ENCODE assay signal across 11 cellular contexts in genomic region chr14:30560581-30560980, GRCh38. TPM values are rescaled to one million over a fixed set of nuclear protein-coding genes. Genes with fewer than 3 reads are reported as not detected.
DNase-seq lines count a peak whose midpoint lies in the region; ATAC-seq and TF ChIP-seq lines count a peak whose summit lies in the region.
"Had no signal": no experiment of that assay in that cellular context is flagged by ENCODE, and none has a peak within 500 bp of the region (broad histone marks: within the 10 kb centered on the region; RNA-seq: fewer than 3 reads in every experiment).

No MANE protein-coding gene starts in this region.

- H3K9me3 ChIP-seq in BE2C, result no peaks in the 10 kb centered on the region

- H3K4me1 ChIP-seq in BE2C, result no peaks in the 10 kb centered on the region

- peak overlapping the region; percentile 98 for H3K4me3 ChIP-seq in BE2C (ENCODE audit: low read depth, low read length)

- ATAC-seq in activated naive CD8-positive, alpha-beta T cell treated with anti-CD3 and anti-CD28 coated beads, Interleukin-2, amount 50 U/mL, for 24 hours, result no peak
- ATAC-seq in memory B cell (ENCODE audit: low read depth), result no peak
- ATAC-seq in HG03196 (IDR thresholded peaks at IDR 0.05; ENCODE audit: unreplicated experiment), result no peak

- no peaks in the 10 kb centered on the region for H3K9me3 Mint-ChIP-seq in HFFc6
- no peaks in the 10 kb centered on the region for H3K9me3 Mint-ChIP-seq in activated naive CD8-positive, alpha-beta T cell treated with anti-CD3 and anti-CD28 coated beads, Interleukin-2, amount 50 U/mL, for 24 hours
- no peaks in the 10 kb centered on the region for H3K9me3 Mint-ChIP-seq in memory B cell

- H3K36me3 Mint-ChIP-seq in HFFc6 (ENCODE audit: low read depth), result peaks cover 34% of the 10 kb centered on the region
- peaks cover 32% of the 10 kb centered on the region for H3K36me3 Mint-ChIP-seq in activated naive CD8-positive, alpha-beta T cell treated with anti-CD3 and anti-CD28 coated beads, Interleukin-2, amount 50 U/mL, for 24 hours (ENCODE audit: low read depth)
- H3K36me3 Mint-ChIP-seq in memory B cell, result peaks cover 7% of the 10 kb centered on the region

- peaks cover 40% of the 10 kb centered on the region for H3K4me1 Mint-ChIP-seq in HFFc6 (ENCODE audit: low read depth)
- peaks cover 40% of the 10 kb centered on the region for H3K4me1 Mint-ChIP-seq in activated naive CD8-positive, alpha-beta T cell treated with anti-CD3 and anti-CD28 coated beads, Interleukin-2, amount 50 U/mL, for 24 hours
- H3K4me1 Mint-ChIP-seq in memory B cell, result peaks cover 20% of the 10 kb centered on the region

- H3K27me3 Mint-ChIP-seq in HFFc6 (ENCODE audit: insufficient read depth) (no peaks in the 10 kb centered on the region), memory B cell (no peaks in the 10 kb centered on the region)
- peaks cover 5% of the 10 kb centered on the region for H3K27me3 Mint-ChIP-seq in activated naive CD8-positive, alpha-beta T cell treated with anti-CD3 and anti-CD28 coated beads, Interleukin-2, amount 50 U/mL, for 24 hours

- H3K27ac Mint-ChIP-seq in HFFc6 (peak overlapping the region; percentile 61), memory B cell (peak overlapping the region; percentile 67)
- peak overlapping the region; percentile 38 for H3K27ac Mint-ChIP-seq in activated naive CD8-positive, alpha-beta T cell treated with anti-CD3 and anti-CD28 coated beads, Interleukin-2, amount 50 U/mL, for 24 hours

- H3K27me3 ChIP-seq in BE2C, result no peaks in the 10 kb centered on the region

- TF ChIP-seq CTCF in BE2C (IDR thresholded peaks at IDR 0.05; ENCODE audit: low read depth, low read length) (no peak), HFFc6 (IDR thresholded peaks at IDR 0.05) (no peak)

- peaks cover 4% of the 10 kb centered on the region; the same call in 1 of the 2 replicates for H3K36me3 ChIP-seq in BE2C

- peak overlapping the region; percentile 100 for H3K4me3 Mint-ChIP-seq in HFFc6
- peak overlapping the region; percentile 81 for H3K4me3 Mint-ChIP-seq in activated naive CD8-positive, alpha-beta T cell treated with anti-CD3 and anti-CD28 coated beads, Interleukin-2, amount 50 U/mL, for 24 hours
- H3K4me3 Mint-ChIP-seq in memory B cell, result peak overlapping the region; percentile 79

- DNase-seq in BE2C, result no peak
- DNase-seq in HFFc6, result no peak
- DNase-seq in activated naive CD8-positive, alpha-beta T cell treated with anti-CD3 and anti-CD28 coated beads, Interleukin-2, amount 50 U/mL, for 24 hours, result no peak
- DNase-seq in memory B cell (ENCODE audit: low spot score in 2 of 2), result no peak
- DNase-seq in NCI-H1048 (lab: John Stamatoyannopoulos, UW), result no peak
- DNase-seq in T1000 (lab: John Stamatoyannopoulos, UW), result no peak
- DNase-seq in AG08395 (ENCODE audit: low spot score), result no peak
- DNase-seq: GDM1, NCI-H526, retina had no signal

RNA-seq across cellular contexts. Expression of gene G2E3, which starts 1.6 kb away (rescaled TPM):
- 5.8 TPM for polyA plus RNA-seq in BE2C (2012; ENCODE audit: insufficient read depth, insufficient read length, low read depth)
- 10 to 100 TPM; 26.1 to 34.7 (median 27.3) TPM for total RNA-seq in HFFc6 (2021; fragmentation: NEBNext Ultra II Directional; extraction: Animal tissue kit (Norgen Biotek cat#: 25700))
